ENCODE assay signal across 21 cellular contexts in genomic region chr10:113433711-113434110, GRCh38.
"Had no signal": no experiment of that assay in that cellular context is flagged by ENCODE, and none has a peak within 500 bp of the region (broad histone marks: within the 10 kb centered on the region; RNA-seq: fewer than 3 reads in every experiment).

No MANE protein-coding gene starts in this region.

- H3K4me3 ChIP-seq: lung, spleen had no signal

- H3K27ac ChIP-seq: spleen had no signal

- H3K36me3 Mint-ChIP-seq: activated naive CD8-positive, alpha-beta T cell treated with anti-CD3 and anti-CD28 coated beads, Interleukin-2, amount 10 ng/mL, durations not matched to agents 7 days and 5 days; brain; mesothelial cell of epicardium; stimulated activated memory B cell treated with anti-CD40 and anti-IgM and Interleukin-4, amounts not matched to agents 10 μg/mL and 1 μg/mL and 100 μg/mL, for 72 hours had no signal

- H3K4me1 Mint-ChIP-seq: activated CD4-positive, alpha-beta T cell treated with anti-CD3 and anti-CD28 coated beads, Interleukin-2, amount 10 ng/mL, durations not matched to agents 7 days and 5 days; activated naive CD8-positive, alpha-beta T cell treated with anti-CD3 and anti-CD28 coated beads, Interleukin-2, amount 10 ng/mL, durations not matched to agents 7 days and 5 days; brain; mesothelial cell of epicardium; nephron progenitor cell; stimulated activated memory B cell treated with anti-CD40 and anti-IgM and Interleukin-4, amounts not matched to agents 10 μg/mL and 1 μg/mL and 100 μg/mL, for 72 hours had no signal

- ATAC-seq: activated CD8-positive, alpha-beta T cell treated with anti-CD3 and anti-CD28 coated beads, Interleukin-2, amount 10 ng/mL, durations not matched to agents 7 days and 5 days; stimulated activated memory B cell treated with anti-CD40 and anti-IgM and Interleukin-4, amounts not matched to agents 10 μg/mL and 1 μg/mL and 100 μg/mL, for 72 hours had no signal

- H3K4me1 ChIP-seq: spleen had no signal

- H3K9me3 Mint-ChIP-seq: activated CD4-positive, alpha-beta T cell treated with anti-CD3 and anti-CD28 coated beads, Interleukin-2, amount 10 ng/mL, durations not matched to agents 7 days and 5 days; activated T-helper 2 cell treated with anti-CD3 and anti-CD28 coated beads, Interferon-gamma antibody, Interleukin-2, Interleukin-4, amounts not matched to agents 10 μg/mL and 5 μg/mL and 100 μg/mL, durations not matched to agents 14 hours and 24 hours and 36 hours had no signal

- FAIRE-seq: colon had no signal

- H3K36me3 ChIP-seq: spleen had no signal

- H3K27me3 ChIP-seq: spleen had no signal

- H3K27ac Mint-ChIP-seq: activated CD4-positive, alpha-beta T cell treated with anti-CD3 and anti-CD28 coated beads, Interleukin-2, amount 10 ng/mL, durations not matched to agents 7 days and 5 days; activated CD8-positive, alpha-beta T cell treated with anti-CD3 and anti-CD28 coated beads, Interleukin-2, amount 10 ng/mL, durations not matched to agents 7 days and 5 days; activated naive CD8-positive, alpha-beta T cell treated with anti-CD3 and anti-CD28 coated beads, Interleukin-2, amount 10 ng/mL, durations not matched to agents 7 days and 5 days; activated T-cell treated with anti-CD3 and anti-CD28 coated beads, Interleukin-2, amount 50 U/mL, for 24 hours; activated T-helper 2 cell treated with anti-CD3 and anti-CD28 coated beads, Interferon-gamma antibody, Interleukin-2, Interleukin-4, amounts not matched to agents 10 μg/mL and 5 μg/mL and 100 μg/mL, durations not matched to agents 14 hours and 24 hours and 36 hours; brain; mesothelial cell of epicardium; nephron progenitor cell; stimulated activated memory B cell treated with anti-CD40 and anti-IgM and Interleukin-4, amounts not matched to agents 10 μg/mL and 1 μg/mL and 100 μg/mL, for 72 hours had no signal

- H3K27me3 Mint-ChIP-seq: activated CD4-positive, alpha-beta T cell treated with anti-CD3 and anti-CD28 coated beads, Interleukin-2, amount 10 ng/mL, durations not matched to agents 7 days and 5 days; activated T-cell treated with anti-CD3 and anti-CD28 coated beads, Interleukin-2, amount 50 U/mL, for 24 hours; stimulated activated memory B cell treated with anti-CD40 and anti-IgM and Interleukin-4, amounts not matched to agents 10 μg/mL and 1 μg/mL and 100 μg/mL, for 72 hours had no signal

- DNase-seq: activated CD4-positive, alpha-beta T cell treated with anti-CD3 and anti-CD28 coated beads, Interleukin-2, amount 10 ng/mL, durations not matched to agents 7 days and 5 days; activated CD8-positive, alpha-beta T cell treated with anti-CD3 and anti-CD28 coated beads, Interleukin-2, amount 10 ng/mL, durations not matched to agents 7 days and 5 days; activated naive CD4-positive, alpha-beta T cell treated with Interleukin-2 at 50 U/mL for 16 hours; activated naive CD8-positive, alpha-beta T cell treated with anti-CD3 and anti-CD28 coated beads, Interleukin-2, amount 10 ng/mL, durations not matched to agents 7 days and 5 days; activated T-cell treated with anti-CD3 and anti-CD28 coated beads, Interleukin-2, amount 50 U/mL, for 24 hours; central memory CD4-positive, alpha-beta T cell; foreskin melanocyte; glutamatergic neuron; hypothalamus; islet precursor cell; nephron progenitor cell; occipital lobe; posterior cingulate gyrus; spleen; stimulated activated CD4-positive, alpha-beta T cell treated with anti-CD3 and anti-CD28 coated beads, Interleukin-4, amount 100 ng/mL, for 4 hours had no signal

- H3K4me3 Mint-ChIP-seq: activated CD4-positive, alpha-beta T cell treated with anti-CD3 and anti-CD28 coated beads, Interleukin-2, amount 10 ng/mL, durations not matched to agents 7 days and 5 days; activated CD8-positive, alpha-beta T cell treated with anti-CD3 and anti-CD28 coated beads, Interleukin-2, amount 10 ng/mL, durations not matched to agents 7 days and 5 days; activated naive CD8-positive, alpha-beta T cell treated with anti-CD3 and anti-CD28 coated beads, Interleukin-2, amount 10 ng/mL, durations not matched to agents 7 days and 5 days; activated T-cell treated with anti-CD3 and anti-CD28 coated beads, Interleukin-2, amount 50 U/mL, for 24 hours; brain; mesothelial cell of epicardium; nephron progenitor cell; stimulated activated memory B cell treated with anti-CD40 and anti-IgM and Interleukin-4, amounts not matched to agents 10 μg/mL and 1 μg/mL and 100 μg/mL, for 72 hours had no signal
